Comparison of ENCODE assay signal across 34 cellular contexts in the genomic region with DNA sequence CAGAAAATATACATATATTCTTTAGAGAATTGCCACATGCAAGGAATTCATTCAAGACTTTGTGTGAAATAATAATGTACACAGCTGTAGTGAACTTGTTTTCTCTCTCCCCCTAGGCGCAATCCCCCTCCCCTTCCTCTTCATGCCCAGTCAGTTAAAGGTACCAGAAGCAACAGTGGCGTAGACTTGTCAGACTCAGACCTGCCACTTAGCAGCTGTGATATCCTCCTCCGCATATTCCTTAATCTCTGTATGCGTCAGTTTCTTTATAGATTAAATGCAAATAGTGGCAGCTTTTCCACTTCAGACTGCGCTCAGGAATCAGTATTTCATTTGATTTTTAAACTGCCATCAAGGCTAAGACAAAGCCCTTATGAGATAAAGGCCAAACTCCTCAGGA.
"Had no signal": no experiment of that assay in that cellular context is flagged by ENCODE, and none has a peak within 500 bp of the region (broad histone marks: within the 10 kb centered on the region; RNA-seq: fewer than 3 reads in every experiment).

No MANE protein-coding gene starts in this region.

- H3K4me1 ChIP-seq: adrenal gland, body of pancreas, breast epithelium had no signal

- ATAC-seq: activated CD8-positive, alpha-beta T cell treated with anti-CD3 and anti-CD28 coated beads for 36 hours; activated naive CD4-positive, alpha-beta T cell treated with anti-CD3 and anti-CD28 coated beads, Interleukin-2, amount 50 U/mL, for 72 hours; activated T-cell treated with anti-CD3 and anti-CD28 coated beads, Interleukin-2, amount 50 U/mL, for 4 hours; activated T-cell treated with anti-CD3 and anti-CD28 coated beads, Interleukin-2, amount 50 U/mL, for 72 hours; activated T-helper 17 cell treated with anti-CD3 and anti-CD28 coated beads, Interleukin-2, amount 50 U/mL, for 72 hours; body of pancreas had no signal

- FAIRE-seq: astrocyte, TTC549 had no signal

- H3K27ac ChIP-seq: adrenal gland, body of pancreas, brain microvascular endothelial cell, breast epithelium, VCaP had no signal

- H3K36me3 ChIP-seq: adrenal gland, brain microvascular endothelial cell, breast epithelium had no signal

- H3K4me3 ChIP-seq: adrenal gland, body of pancreas, breast epithelium had no signal

- H3K9me3 ChIP-seq: adrenal gland, body of pancreas, breast epithelium had no signal

- H3K27me3 ChIP-seq: adrenal gland, body of pancreas, brain microvascular endothelial cell, breast epithelium had no signal

- DNase-seq: activated B cell treated with CpG ODN at 0.5 μM for 24 hours; activated CD4-positive, alpha-beta memory T cell treated with anti-CD3 and anti-CD28 coated beads for 36 hours; activated CD4-positive, alpha-beta T cell treated with anti-CD3 and anti-CD28 coated beads for 4 hours; activated CD4-positive, alpha-beta T cell treated with anti-CD3 and anti-CD28 coated beads, Interleukin-2, amount 10 ng/mL, durations not matched to agents 24 days and 14 days; activated CD4-positive, alpha-beta T cell treated with anti-CD3 and anti-CD28 coated beads, Interleukin-2, amount 50 U/mL, for 1 hour; activated CD4-positive, alpha-beta T cell treated with anti-CD3 and anti-CD28 coated beads, Interleukin-2, amount 50 U/mL, for 4 hours; activated CD4-positive, CD25-positive, alpha-beta regulatory T cell treated with anti-CD3 and anti-CD28 coated beads, Interleukin-2, amount 50 U/mL, for 72 hours; activated CD8-positive, alpha-beta memory T cell treated with anti-CD3 and anti-CD28 coated beads, Interleukin-2, amount 50 U/mL, for 4 hours; activated CD8-positive, alpha-beta T cell treated with anti-CD3 and anti-CD28 coated beads for 36 hours; activated effector memory CD4-positive, alpha-beta T cell treated with anti-CD3 and anti-CD28 coated beads, Interleukin-2, amount 50 U/mL, for 16 hours; activated gamma-delta T cell treated with Interleukin-2 at 50 U/mL for 16 hours; activated naive CD4-positive, alpha-beta T cell; activated naive CD4-positive, alpha-beta T cell treated with anti-CD3 and anti-CD28 coated beads for 36 hours; activated naive CD4-positive, alpha-beta T cell treated with anti-CD3 and anti-CD28 coated beads, Interleukin-2, amount 50 U/mL, for 16 hours; activated naive CD8-positive, alpha-beta T cell treated with anti-CD3 and anti-CD28 coated beads for 36 hours; activated T-cell treated with anti-CD3 and anti-CD28 coated beads for 4 hours; activated T-cell treated with anti-CD3 and anti-CD28 coated beads, Interleukin-2, amount 50 U/mL, for 1 hour; activated T-cell treated with anti-CD3 and anti-CD28 coated beads, Interleukin-2, amount 50 U/mL, for 4 hours; activated T-cell treated with anti-CD3 and anti-CD28 coated beads, Interleukin-2, amount 50 U/mL, for 72 hours; adrenal gland; amniotic stem cell; aorta; body of pancreas; brain microvascular endothelial cell; central memory CD4-positive, alpha-beta T cell; T-helper 1 cell; T-helper 2 cell; T-helper 9 cell had no signal
